Comparison of ENCODE assay signal across 31 cellular contexts in the genomic region with DNA sequence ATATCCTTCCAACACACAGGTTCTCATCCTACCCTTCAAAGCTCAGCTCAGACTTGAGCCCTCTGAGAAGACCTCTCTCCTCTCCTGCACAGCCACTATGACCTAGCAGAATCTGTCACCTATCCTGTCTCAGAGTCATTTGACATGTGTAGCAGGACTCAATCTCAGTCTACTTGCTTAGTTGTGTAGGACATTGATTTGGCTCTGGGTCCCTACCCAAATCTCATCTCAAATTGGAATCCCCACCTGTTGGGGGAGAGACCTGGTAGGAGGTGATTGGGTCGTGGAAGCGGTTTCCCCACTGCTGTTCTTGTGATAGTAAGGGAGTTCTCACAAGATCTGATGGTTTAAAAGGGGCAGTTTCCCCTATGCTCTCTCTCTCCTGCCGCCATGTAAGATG.
"Had no signal": no experiment of that assay in that cellular context is flagged by ENCODE, and none has a peak within 500 bp of the region (broad histone marks: within the 10 kb centered on the region; RNA-seq: fewer than 3 reads in every experiment).

No MANE protein-coding gene starts in this region.

- H3K4me3 ChIP-seq: adrenal gland, ascending aorta had no signal

- H3K27me3 ChIP-seq: adrenal gland, ascending aorta had no signal

- H3K36me3 Mint-ChIP-seq: activated CD4-positive, alpha-beta memory T cell treated with anti-CD3 and anti-CD28 coated beads for 36 hours; activated naive CD4-positive, alpha-beta T cell treated with anti-CD3 and anti-CD28 coated beads, Interleukin-2, amount 50 U/mL, for 72 hours; activated naive CD8-positive, alpha-beta T cell treated with anti-CD3 and anti-CD28 coated beads for 36 hours; brain; T-cell had no signal

- FAIRE-seq: colon, TTC549 had no signal

- DNase-seq: activated B cell treated with CpG ODN at 0.5 μM for 24 hours; activated CD4-positive, alpha-beta memory T cell treated with anti-CD3 and anti-CD28 coated beads for 36 hours; activated CD4-positive, alpha-beta T cell treated with anti-CD3 and anti-CD28 coated beads for 48 hours; activated CD4-positive, alpha-beta T cell treated with anti-CD3 and anti-CD28 coated beads, Interleukin-2, amount 50 U/mL, for 1 hour; activated CD4-positive, alpha-beta T cell treated with anti-CD3 and anti-CD28 coated beads, Interleukin-2, amount 50 U/mL, for 4 hours; activated CD4-positive, CD25-positive, alpha-beta regulatory T cell treated with anti-CD3 and anti-CD28 coated beads, Interleukin-2, amount 50 U/mL, for 72 hours; activated CD8-positive, alpha-beta memory T cell treated with anti-CD3 and anti-CD28 coated beads, Interleukin-2, amount 50 U/mL, for 4 hours; activated CD8-positive, alpha-beta T cell treated with anti-CD3 and anti-CD28 coated beads for 36 hours; activated effector memory CD4-positive, alpha-beta T cell treated with anti-CD3 and anti-CD28 coated beads, Interleukin-2, amount 50 U/mL, for 16 hours; activated gamma-delta T cell treated with Interleukin-2 at 50 U/mL for 16 hours; activated naive CD4-positive, alpha-beta T cell; activated naive CD4-positive, alpha-beta T cell treated with anti-CD3 and anti-CD28 coated beads for 36 hours; activated naive CD4-positive, alpha-beta T cell treated with anti-CD3 and anti-CD28 coated beads, Interleukin-2, amount 50 U/mL, for 16 hours; activated naive CD8-positive, alpha-beta T cell treated with anti-CD3 and anti-CD28 coated beads for 36 hours; activated T-cell treated with anti-CD3 and anti-CD28 coated beads, Interleukin-2, amount 50 U/mL, for 24 hours; activated T-cell treated with anti-CD3 and anti-CD28 coated beads, Interleukin-2, amount 50 U/mL, for 48 hours; adrenal gland; amygdala; anterior cingulate cortex; central memory CD4-positive, alpha-beta T cell; T-cell; T-helper 2 cell; T-helper 9 cell had no signal

- H3K9me3 Mint-ChIP-seq: activated B cell treated with CpG ODN at 0.5 μM for 24 hours; activated CD4-positive, alpha-beta memory T cell treated with anti-CD3 and anti-CD28 coated beads for 36 hours; activated naive CD4-positive, alpha-beta T cell treated with anti-CD3 and anti-CD28 coated beads, Interleukin-2, amount 50 U/mL, for 72 hours; activated T-cell treated with anti-CD3 and anti-CD28 coated beads, Interleukin-2, amount 50 U/mL, for 24 hours; activated T-helper 17 cell treated with anti-CD3 and anti-CD28 coated beads, Interleukin-2, amount 50 U/mL, for 72 hours had no signal

- H3K27me3 Mint-ChIP-seq: activated B cell treated with CpG ODN at 0.5 μM for 24 hours; activated CD4-positive, alpha-beta memory T cell treated with anti-CD3 and anti-CD28 coated beads for 36 hours; activated CD8-positive, alpha-beta T cell treated with anti-CD3 and anti-CD28 coated beads for 36 hours; activated naive CD8-positive, alpha-beta T cell treated with anti-CD3 and anti-CD28 coated beads for 36 hours; activated T-cell treated with anti-CD3 and anti-CD28 coated beads, Interleukin-2, amount 50 U/mL, for 24 hours; activated T-helper 17 cell treated with anti-CD3 and anti-CD28 coated beads, Interleukin-2, amount 50 U/mL, for 72 hours; T-cell had no signal

- H3K4me1 Mint-ChIP-seq: activated naive CD8-positive, alpha-beta T cell treated with anti-CD3 and anti-CD28 coated beads for 36 hours; activated T-helper 17 cell treated with anti-CD3 and anti-CD28 coated beads, Interleukin-2, amount 50 U/mL, for 72 hours; T-cell had no signal

- H3K9me3 ChIP-seq: adrenal gland, ascending aorta had no signal

- ATAC-seq: activated CD8-positive, alpha-beta T cell treated with anti-CD3 and anti-CD28 coated beads for 36 hours; activated naive CD4-positive, alpha-beta T cell treated with anti-CD3 and anti-CD28 coated beads, Interleukin-2, amount 50 U/mL, for 72 hours; activated T-helper 17 cell treated with anti-CD3 and anti-CD28 coated beads, Interleukin-2, amount 50 U/mL, for 72 hours; T-cell had no signal

- H3K4me3 Mint-ChIP-seq: activated B cell treated with CpG ODN at 0.5 μM for 24 hours; activated CD4-positive, alpha-beta memory T cell treated with anti-CD3 and anti-CD28 coated beads for 36 hours; activated CD8-positive, alpha-beta T cell treated with anti-CD3 and anti-CD28 coated beads for 36 hours; activated naive CD4-positive, alpha-beta T cell treated with anti-CD3 and anti-CD28 coated beads for 36 hours; activated naive CD8-positive, alpha-beta T cell treated with anti-CD3 and anti-CD28 coated beads for 36 hours; activated T-cell treated with anti-CD3 and anti-CD28 coated beads, Interleukin-2, amount 50 U/mL, for 24 hours; activated T-helper 1 cell treated with anti-CD3 and anti-CD28 coated beads, Interleukin-12 subunit alpha, Interleukin-12 subunit beta, Interleukin-2, Interleukin-4 antibody, amounts not matched to agents 30 ng/mL and 10 ng/mL and 1 ng/mL, durations not matched to agents 14 hours and 24 hours and 36 hours; activated T-helper 17 cell treated with anti-CD3 and anti-CD28 coated beads, Interleukin-2, amount 50 U/mL, for 72 hours; brain; T-cell; T-helper 2 cell treated with Interferon-gamma antibody and Interleukin-4, amounts not matched to agents 5 μg/mL and 100 μg/mL, for 36 hours had no signal

- H3K27ac Mint-ChIP-seq: activated B cell treated with CpG ODN at 0.5 μM for 24 hours; activated CD4-positive, alpha-beta memory T cell treated with anti-CD3 and anti-CD28 coated beads for 36 hours; activated CD8-positive, alpha-beta T cell treated with anti-CD3 and anti-CD28 coated beads for 36 hours; activated naive CD4-positive, alpha-beta T cell treated with anti-CD3 and anti-CD28 coated beads for 36 hours; activated naive CD4-positive, alpha-beta T cell treated with anti-CD3 and anti-CD28 coated beads, Interleukin-2, amount 50 U/mL, for 72 hours; activated naive CD8-positive, alpha-beta T cell treated with anti-CD3 and anti-CD28 coated beads for 36 hours; activated T-cell treated with anti-CD3 and anti-CD28 coated beads, Interleukin-2, amount 50 U/mL, for 24 hours; activated T-helper 1 cell treated with anti-CD3 and anti-CD28 coated beads, Interleukin-12 subunit alpha, Interleukin-12 subunit beta, Interleukin-2, Interleukin-4 antibody, amounts not matched to agents 30 ng/mL and 10 ng/mL and 1 ng/mL, durations not matched to agents 14 hours and 24 hours and 36 hours; activated T-helper 17 cell treated with anti-CD3 and anti-CD28 coated beads, Interleukin-2, amount 50 U/mL, for 72 hours; brain; T-cell; T-helper 2 cell treated with Interferon-gamma antibody and Interleukin-4, amounts not matched to agents 5 μg/mL and 100 μg/mL, for 36 hours had no signal

- H3K36me3 ChIP-seq: adrenal gland, ascending aorta had no signal
